In the genomic region with DNA sequence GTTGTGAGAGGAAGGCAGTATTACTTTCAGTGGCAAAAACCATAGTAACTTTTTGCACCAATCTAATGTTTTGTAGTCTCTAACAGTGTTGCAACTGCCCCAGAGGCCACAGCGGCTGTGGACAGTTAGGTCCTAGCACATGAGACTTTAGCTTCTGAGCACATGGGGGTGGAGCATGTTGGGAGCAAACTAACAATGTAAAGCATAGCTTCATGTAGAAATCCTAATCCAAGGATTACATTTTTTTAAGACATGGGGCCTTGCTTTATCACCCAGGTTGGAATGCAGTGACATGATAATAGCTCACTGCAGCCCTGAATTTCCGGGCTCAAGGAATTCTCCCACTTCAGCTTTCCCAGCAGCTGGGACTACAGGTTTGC, we compare ENCODE assay signal across 1 cellular context.
TF ChIP-seq lines count a peak whose summit lies in the region.

No MANE protein-coding gene starts in this region.

TF ChIP-seq in K562, 482 proteins besides CTCF, POLR2A, EP300 and RAD21:
- TF ChIP-seq AFF1 (IDR thresholded peaks at IDR 0.05; ENCODE audit: low read depth in 1 of 2, partially characterized antibody in 2 of 2), result no peak
- TF ChIP-seq ZC3H11A (IDR thresholded peaks at IDR 0.05; ENCODE audit: low read depth, low read length), result no peak
- no peak for TF ChIP-seq ZNF24 (IDR thresholded peaks at IDR 0.05)
- TF ChIP-seq HDAC3 (IDR thresholded peaks at IDR 0.05; ENCODE audit: borderline replicate concordance, partially characterized antibody), result no peak
- TF ChIP-seq, protein P1, sequence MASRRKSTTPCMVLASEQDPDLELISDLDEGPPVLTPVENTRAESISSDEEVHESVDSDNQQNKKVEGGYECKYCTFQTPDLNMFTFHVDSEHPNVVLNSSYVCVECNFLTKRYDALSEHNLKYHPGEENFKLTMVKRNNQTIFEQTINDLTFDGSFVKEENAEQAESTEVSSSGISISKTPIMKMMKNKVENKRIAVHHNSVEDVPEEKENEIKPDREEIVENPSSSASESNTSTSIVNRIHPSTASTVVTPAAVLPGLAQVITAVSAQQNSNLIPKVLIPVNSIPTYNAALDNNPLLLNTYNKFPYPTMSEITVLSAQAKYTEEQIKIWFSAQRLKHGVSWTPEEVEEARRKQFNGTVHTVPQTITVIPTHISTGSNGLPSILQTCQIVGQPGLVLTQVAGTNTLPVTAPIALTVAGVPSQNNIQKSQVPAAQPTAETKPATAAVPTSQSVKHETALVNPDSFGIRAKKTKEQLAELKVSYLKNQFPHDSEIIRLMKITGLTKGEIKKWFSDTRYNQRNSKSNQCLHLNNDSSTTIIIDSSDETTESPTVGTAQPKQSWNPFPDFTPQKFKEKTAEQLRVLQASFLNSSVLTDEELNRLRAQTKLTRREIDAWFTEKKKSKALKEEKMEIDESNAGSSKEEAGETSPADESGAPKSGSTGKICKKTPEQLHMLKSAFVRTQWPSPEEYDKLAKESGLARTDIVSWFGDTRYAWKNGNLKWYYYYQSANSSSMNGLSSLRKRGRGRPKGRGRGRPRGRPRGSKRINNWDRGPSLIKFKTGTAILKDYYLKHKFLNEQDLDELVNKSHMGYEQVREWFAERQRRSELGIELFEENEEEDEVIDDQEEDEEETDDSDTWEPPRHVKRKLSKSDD (conservative IDR thresholded peaks at IDR 0.05; ENCODE audit: low read length), result no peak
- TF ChIP-seq, protein P2, sequence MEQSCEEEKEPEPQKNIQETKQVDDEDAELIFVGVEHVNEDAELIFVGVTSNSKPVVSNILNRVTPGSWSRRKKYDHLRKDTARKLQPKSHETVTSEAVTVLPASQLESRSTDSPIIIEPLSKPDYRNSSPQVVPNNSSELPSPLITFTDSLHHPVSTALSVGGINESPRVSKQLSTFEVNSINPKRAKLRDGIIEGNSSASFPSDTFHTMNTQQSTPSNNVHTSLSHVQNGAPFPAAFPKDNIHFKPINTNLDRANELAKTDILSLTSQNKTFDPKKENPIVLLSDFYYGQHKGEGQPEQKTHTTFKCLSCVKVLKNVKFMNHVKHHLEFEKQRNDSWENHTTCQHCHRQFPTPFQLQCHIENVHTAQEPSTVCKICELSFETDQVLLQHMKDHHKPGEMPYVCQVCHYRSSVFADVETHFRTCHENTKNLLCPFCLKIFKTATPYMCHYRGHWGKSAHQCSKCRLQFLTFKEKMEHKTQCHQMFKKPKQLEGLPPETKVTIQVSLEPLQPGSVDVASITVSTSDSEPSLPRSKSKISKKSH (CRISPR knock-in tag; IDR thresholded peaks at IDR 0.05), result no peak
- TF ChIP-seq, protein P3, sequence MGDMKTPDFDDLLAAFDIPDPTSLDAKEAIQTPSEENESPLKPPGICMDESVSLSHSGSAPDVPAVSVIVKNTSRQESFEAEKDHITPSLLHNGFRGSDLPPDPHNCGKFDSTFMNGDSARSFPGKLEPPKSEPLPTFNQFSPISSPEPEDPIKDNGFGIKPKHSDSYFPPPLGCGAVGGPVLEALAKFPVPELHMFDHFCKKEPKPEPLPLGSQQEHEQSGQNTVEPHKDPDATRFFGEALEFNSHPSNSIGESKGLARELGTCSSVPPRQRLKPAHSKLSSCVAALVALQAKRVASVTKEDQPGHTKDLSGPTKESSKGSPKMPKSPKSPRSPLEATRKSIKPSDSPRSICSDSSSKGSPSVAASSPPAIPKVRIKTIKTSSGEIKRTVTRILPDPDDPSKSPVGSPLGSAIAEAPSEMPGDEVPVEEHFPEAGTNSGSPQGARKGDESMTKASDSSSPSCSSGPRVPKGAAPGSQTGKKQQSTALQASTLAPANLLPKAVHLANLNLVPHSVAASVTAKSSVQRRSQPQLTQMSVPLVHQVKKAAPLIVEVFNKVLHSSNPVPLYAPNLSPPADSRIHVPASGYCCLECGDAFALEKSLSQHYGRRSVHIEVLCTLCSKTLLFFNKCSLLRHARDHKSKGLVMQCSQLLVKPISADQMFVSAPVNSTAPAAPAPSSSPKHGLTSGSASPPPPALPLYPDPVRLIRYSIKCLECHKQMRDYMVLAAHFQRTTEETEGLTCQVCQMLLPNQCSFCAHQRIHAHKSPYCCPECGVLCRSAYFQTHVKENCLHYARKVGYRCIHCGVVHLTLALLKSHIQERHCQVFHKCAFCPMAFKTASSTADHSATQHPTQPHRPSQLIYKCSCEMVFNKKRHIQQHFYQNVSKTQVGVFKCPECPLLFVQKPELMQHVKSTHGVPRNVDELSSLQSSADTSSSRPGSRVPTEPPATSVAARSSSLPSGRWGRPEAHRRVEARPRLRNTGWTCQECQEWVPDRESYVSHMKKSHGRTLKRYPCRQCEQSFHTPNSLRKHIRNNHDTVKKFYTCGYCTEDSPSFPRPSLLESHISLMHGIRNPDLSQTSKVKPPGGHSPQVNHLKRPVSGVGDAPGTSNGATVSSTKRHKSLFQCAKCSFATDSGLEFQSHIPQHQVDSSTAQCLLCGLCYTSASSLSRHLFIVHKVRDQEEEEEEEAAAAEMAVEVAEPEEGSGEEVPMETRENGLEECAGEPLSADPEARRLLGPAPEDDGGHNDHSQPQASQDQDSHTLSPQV (IDR thresholded peaks at IDR 0.05), result no peak
- TF ChIP-seq, protein P4, sequence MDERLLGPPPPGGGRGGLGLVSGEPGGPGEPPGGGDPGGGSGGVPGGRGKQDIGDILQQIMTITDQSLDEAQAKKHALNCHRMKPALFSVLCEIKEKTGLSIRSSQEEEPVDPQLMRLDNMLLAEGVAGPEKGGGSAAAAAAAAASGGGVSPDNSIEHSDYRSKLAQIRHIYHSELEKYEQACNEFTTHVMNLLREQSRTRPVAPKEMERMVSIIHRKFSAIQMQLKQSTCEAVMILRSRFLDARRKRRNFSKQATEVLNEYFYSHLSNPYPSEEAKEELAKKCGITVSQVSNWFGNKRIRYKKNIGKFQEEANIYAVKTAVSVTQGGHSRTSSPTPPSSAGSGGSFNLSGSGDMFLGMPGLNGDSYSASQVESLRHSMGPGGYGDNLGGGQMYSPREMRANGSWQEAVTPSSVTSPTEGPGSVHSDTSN (CRISPR knock-in tag; IDR thresholded peaks at IDR 0.05; ENCODE audit: low read depth), result no peak
- TF ChIP-seq, protein P4 (tag; conservative IDR thresholded peaks at IDR 0.05; ENCODE audit: low read depth), result no peak
- TF ChIP-seq SREBF1 (IDR thresholded peaks at IDR 0.05; ENCODE audit: borderline replicate concordance, low read depth, low read length), result no peak
- no peak for TF ChIP-seq ESRRA (IDR thresholded peaks at IDR 0.05; ENCODE audit: borderline replicate concordance, low read depth)
- no peak for TF ChIP-seq CBX8 (IDR thresholded peaks at IDR 0.05; ENCODE audit: borderline replicate concordance, extremely low read depth, low read depth, low read length, poor library complexity, severe bottlenecking)
- TF ChIP-seq FOSL1 (tag; conservative IDR thresholded peaks at IDR 0.05), result no peak
- TF ChIP-seq ZNF696 (CRISPR knock-in tag; conservative IDR thresholded peaks at IDR 0.05), result no peak
